Comparison of ENCODE assay signal across 10 cellular contexts in genomic region chr12:27284751-27285150, GRCh38. TPM values are rescaled to one million over a fixed set of nuclear protein-coding genes. Genes with fewer than 3 reads are reported as not detected.
DNase-seq lines count a peak whose midpoint lies in the region; ATAC-seq and TF ChIP-seq lines count a peak whose summit lies in the region.
"Had no signal": no experiment of that assay in that cellular context is flagged by ENCODE, and none has a peak within 500 bp of the region (broad histone marks: within the 10 kb centered on the region; RNA-seq: fewer than 3 reads in every experiment).

No MANE protein-coding gene starts in this region.

- CTCF ChIA-PET in activated CD8-positive, alpha-beta T cell treated with anti-CD3 and anti-CD28 coated beads for 36 hours (lab: Charles Lee): interaction anchor here (1.2 to 2.2 kb wide), 4 partner anchors 13 to 400 kb away, joined by 3 to 8 read pairs (median 6); no protein-coding TSS in a partner anchor

- H3K9me3 Mint-ChIP-seq in CD14-positive monocyte: no peaks in the 10 kb centered on the region
- H3K9me3 Mint-ChIP-seq in activated CD8-positive, alpha-beta T cell treated with anti-CD3 and anti-CD28 coated beads for 36 hours: no peaks in the 10 kb centered on the region

- H3K27ac Mint-ChIP-seq in CD14-positive monocyte: no peak overlapping the region
- H3K27ac Mint-ChIP-seq in activated CD8-positive, alpha-beta T cell treated with anti-CD3 and anti-CD28 coated beads for 36 hours: no peak overlapping the region
- H3K27ac Mint-ChIP-seq: activated CD8-positive, alpha-beta memory T cell treated with anti-CD3 and anti-CD28 coated beads, Interleukin-2, amount 10 ng/mL, durations not matched to agents 7 days and 5 days had no signal

- H4K20me1 ChIP-seq in fibroblast of lung (ENCODE audit: control insufficient read depth, extremely low read depth, insufficient read depth, low read length): no peaks in the 10 kb centered on the region

- DNase-seq in fibroblast of lung (ENCODE audit: low read depth in 2 of 2) (peak; percentile 47 to 93), stromal cell of bone marrow (ENCODE audit: low read depth) (peak; percentile 78), NCI-H187 (lab: John Stamatoyannopoulos, UW) (no peak), CD14-positive monocyte (ENCODE audit: low spot score) (no peak)
- DNase-seq in activated CD4-positive, alpha-beta T cell treated with anti-CD3 and anti-CD28 coated beads, Interleukin-2, amount 50 U/mL, for 48 hours: no peak
- no peak for DNase-seq in activated CD8-positive, alpha-beta T cell treated with anti-CD3 and anti-CD28 coated beads for 36 hours
- DNase-seq: activated CD8-positive, alpha-beta memory T cell treated with anti-CD3 and anti-CD28 coated beads, Interleukin-2, amount 10 ng/mL, durations not matched to agents 7 days and 5 days; NCI-H2227 treated with DMSO at 0.1 percent for 48 hours had no signal

- H3K4me3 Mint-ChIP-seq in CD14-positive monocyte: no peak overlapping the region
- no peak overlapping the region for H3K4me3 Mint-ChIP-seq in activated CD8-positive, alpha-beta T cell treated with anti-CD3 and anti-CD28 coated beads for 36 hours
- H3K4me3 Mint-ChIP-seq: activated CD8-positive, alpha-beta memory T cell treated with anti-CD3 and anti-CD28 coated beads, Interleukin-2, amount 10 ng/mL, durations not matched to agents 7 days and 5 days had no signal

- H3K79me2 ChIP-seq in fibroblast of lung (ENCODE audit: control insufficient read depth, insufficient read depth, low read length): no peaks in the 10 kb centered on the region

- POLR2A ChIA-PET in activated CD8-positive, alpha-beta T cell treated with anti-CD3 and anti-CD28 coated beads for 36 hours (lab: Charles Lee): interaction anchor here (1.3 kb wide), 1 partner anchor 40 kb away, joined by 3 read pairs; no protein-coding TSS in a partner anchor

- intact Hi-C loops in CD14-positive monocyte (cut with micrococcal nuclease): no loop called here
- intact Hi-C loops in activated CD8-positive, alpha-beta T cell treated with anti-CD3 and anti-CD28 coated beads for 36 hours (cut with micrococcal nuclease): no loop called here

- no peaks in the 10 kb centered on the region for H3K27me3 ChIP-seq in fibroblast of lung (ENCODE audit: control insufficient read depth, insufficient read depth, low read length)

- no peaks in the 10 kb centered on the region for H3K4me1 ChIP-seq in fibroblast of lung (ENCODE audit: control insufficient read depth, extremely low read depth, insufficient read depth, low read length)

- H2AFZ ChIP-seq in fibroblast of lung (ENCODE audit: low read length): no peak overlapping the region

- no peak overlapping the region for H3K9ac ChIP-seq in fibroblast of lung (ENCODE audit: insufficient read depth, low read length)

- ATAC-seq in GM18907 (IDR thresholded peaks at IDR 0.05; ENCODE audit: unreplicated experiment) (peak; percentile 71), HG03342 (IDR thresholded peaks at IDR 0.05; ENCODE audit: unreplicated experiment) (peak; percentile 67)
- ATAC-seq in activated CD8-positive, alpha-beta T cell treated with anti-CD3 and anti-CD28 coated beads for 36 hours: no peak
- ATAC-seq: activated CD8-positive, alpha-beta memory T cell treated with anti-CD3 and anti-CD28 coated beads, Interleukin-2, amount 10 ng/mL, durations not matched to agents 7 days and 5 days had no signal

- no peaks in the 10 kb centered on the region for H3K9me3 ChIP-seq in fibroblast of lung (ENCODE audit: control insufficient read depth, insufficient read depth, low read depth, low read length)

- H3K27ac ChIP-seq in fibroblast of lung (ENCODE audit: insufficient read depth, low read length): no peak overlapping the region

- peaks cover 8% of the 10 kb centered on the region for H3K4me1 Mint-ChIP-seq in CD14-positive monocyte
- peaks cover 8% of the 10 kb centered on the region for H3K4me1 Mint-ChIP-seq in activated CD8-positive, alpha-beta T cell treated with anti-CD3 and anti-CD28 coated beads for 36 hours (ENCODE audit: low read depth)

- no peak for TF ChIP-seq CTCF in fibroblast of lung (conservative IDR thresholded peaks at IDR 0.05 in 1 of 2, IDR thresholded peaks at IDR 0.05 in 1 of 2; ENCODE audit: low read depth in 1 of 2, low read length in 2 of 2)
- TF ChIP-seq CTCF in CD14-positive monocyte (IDR thresholded peaks at IDR 0.05): no peak
- no peak for TF ChIP-seq CTCF in activated CD8-positive, alpha-beta T cell treated with anti-CD3 and anti-CD28 coated beads for 36 hours (IDR thresholded peaks at IDR 0.05)

- H3K4me2 ChIP-seq in fibroblast of lung (ENCODE audit: extremely low read depth, insufficient read depth, low read length): no peak overlapping the region

- peaks cover 20 to 23% of the 10 kb centered on the region in 2 donors for H3K36me3 Mint-ChIP-seq in CD14-positive monocyte
- no peaks in the 10 kb centered on the region for H3K36me3 Mint-ChIP-seq in activated CD8-positive, alpha-beta T cell treated with anti-CD3 and anti-CD28 coated beads for 36 hours (ENCODE audit: low read depth)

- H3K4me3 ChIP-seq in fibroblast of lung (replicated peaks in 1 of 4; ENCODE audit: control extremely low read depth in 1 of 4, insufficient read depth in 1 of 4, low read depth in 3 of 4, low read length in 4 of 4): no peak overlapping the region

- no peaks in the 10 kb centered on the region for H3K27me3 Mint-ChIP-seq in CD14-positive monocyte (ENCODE audit: low read depth in 3 of 3)
- H3K27me3 Mint-ChIP-seq in activated CD8-positive, alpha-beta T cell treated with anti-CD3 and anti-CD28 coated beads for 36 hours: no peaks in the 10 kb centered on the region
- H3K27me3 Mint-ChIP-seq: activated CD8-positive, alpha-beta memory T cell treated with anti-CD3 and anti-CD28 coated beads, Interleukin-2, amount 10 ng/mL, durations not matched to agents 7 days and 5 days had no signal

- no peaks in the 10 kb centered on the region for H3K36me3 ChIP-seq in fibroblast of lung (ENCODE audit: control insufficient read depth, insufficient read depth, low read length)

RNA-seq across cellular contexts. Expression of gene STK38L, which starts 40.7 kb away (rescaled TPM):
- 16.5 and 18.0 TPM in 2 replicates for total RNA-seq in fibroblast of lung
- polyA plus RNA-seq in fibroblast of lung (8.9 and 19.9 TPM in 2 replicates), CD14-positive monocyte (10 to 100 TPM; 20.0 to 29.5 TPM)
- 9.0 and 16.3 TPM in 2 replicates for polyA plus RNA-seq in fibroblast of lung (2012)
- 0.51 and 1.5 TPM in 2 replicates for polyA minus RNA-seq in fibroblast of lung (ENCODE audit: low replicate concordance)
- total RNA-seq in activated CD8-positive, alpha-beta T cell treated with anti-CD3 and anti-CD28 coated beads for 36 hours: 10 to 100 TPM; 23.5 to 27.6 TPM

RNA-seq across cellular contexts. Expression of gene BMAL2, which starts 47.9 kb away (rescaled TPM):
- total RNA-seq in fibroblast of lung: 23.9 and 44.9 TPM in 2 replicates
- polyA plus RNA-seq in fibroblast of lung (15.5 and 35.6 TPM in 2 replicates), CD14-positive monocyte (1 to 10 TPM; 1.8 to 2.1 TPM)
- polyA plus RNA-seq in fibroblast of lung (2012): 13.5 and 29.2 TPM in 2 replicates
- 1.9 and 5.9 TPM in 2 replicates for polyA minus RNA-seq in fibroblast of lung (ENCODE audit: low replicate concordance)
- 1 to 10 TPM; 7.5 to 9.7 TPM for total RNA-seq in activated CD8-positive, alpha-beta T cell treated with anti-CD3 and anti-CD28 coated beads for 36 hours

Comparison
In these comparisons a context has a peak if more than half of its experiments do, and no peak if none do; other contexts are left out.
1. DNase-seq: peak in fibroblast of lung (2 of 2) and stromal cell of bone marrow (single experiment); none in activated CD4-positive, alpha-beta T cell treated with anti-CD3 and anti-CD28 coated beads, Interleukin-2, amount 50 U/mL, for 48 hours (0 of 2), NCI-H187 (0 of 2), CD14-positive monocyte (single experiment) and activated CD8-positive, alpha-beta T cell treated with anti-CD3 and anti-CD28 coated beads for 36 hours (single experiment).